21 cellular contexts compared by ENCODE assay signal in genomic region chr12:12646483-12647072, GRCh38. TPM values are rescaled to one million over a fixed set of nuclear protein-coding genes. Genes with fewer than 3 reads are reported as not detected.
DNase-seq lines count a peak whose midpoint lies in the region; ATAC-seq, FAIRE-seq and TF ChIP-seq lines count a peak whose summit lies in the region.
"Had no signal": no experiment of that assay in that cellular context is flagged by ENCODE, and none has a peak within 500 bp of the region (broad histone marks: within the 10 kb centered on the region; RNA-seq: fewer than 3 reads in every experiment).

No MANE protein-coding gene starts in this region.

- H3K9ac ChIP-seq in H1 (replicated peaks in 1 of 4; ENCODE audit: extremely low read depth in 1 of 4, low read depth in 3 of 4, low read length in 3 of 4): no peak overlapping the region

- CTCF ChIA-PET in H1 (lab: Charles Lee; ENCODE audit: partially characterized antibody): interaction anchor here (0.6 to 6.4 kb wide), 24 partner anchors 9 to 331 kb away, joined by 3 to 77 read pairs (median 6); partner anchors contain the start of gene DUSP16

- H2BK120ac ChIP-seq in H1 (replicated peaks; ENCODE audit: low read depth, low read length): no peak overlapping the region

- H3K14ac ChIP-seq in H1 (ENCODE audit: insufficient read length): no peak overlapping the region

- H3K27ac ChIP-seq in ACC112 (ENCODE audit: low read depth, low read length) (0 out of 2 replicates have a peak overlapping the region, but pooled peaks have one; percentile 8), H1 (ENCODE audit: low read depth, low read length) (no peak overlapping the region), foreskin keratinocyte (no peak overlapping the region)
- H3K27ac ChIP-seq: HL-60, RWPE1, thyroid gland had no signal

- POLR2A ChIA-PET in H1 (lab: Charles Lee; ENCODE audit: partially characterized antibody): interaction anchor here (1.3 to 1.8 kb wide), 3 partner anchors 16 to 35 kb away, joined by 3 to 5 read pairs (median 3); no protein-coding TSS in a partner anchor

- DNase-seq in GM12891 (ENCODE audit: insufficient read length, low spot score) (no peak), H1 (ENCODE audit: low read depth in 1 of 2, low spot score in 2 of 2) (no peak), foreskin keratinocyte (no peak), medulla oblongata (ENCODE audit: extremely low spot score) (no peak)
- DNase-seq: activated T-cell treated with anti-CD3 and anti-CD28 coated beads, Interleukin-2, amount 50 U/mL, for 4 hours; Kasumi-1; MV-4-11; natural killer cell; NCI-H1436 treated with DMSO at 0.1 percent for 48 hours; NCI-H446 treated with DMSO at 0.1 percent for 48 hours; occipital lobe; thyroid gland had no signal

- FAIRE-seq in GM12891 (lab: Jason Lieb, UNC) (peak; percentile 48), H1 (lab: Jason Lieb, UNC) (no peak)
- FAIRE-seq: endometrium, islet of Langerhans had no signal

- H3K23ac ChIP-seq in H1 (ENCODE audit: insufficient read length): no peak overlapping the region

- no peaks in the 10 kb centered on the region for H3K23me2 ChIP-seq in H1 (ENCODE audit: low read depth, low read length)

- no peaks in the 10 kb centered on the region for H3K27me3 ChIP-seq in ACC112 (ENCODE audit: insufficient read depth, low read length)
- H3K27me3 ChIP-seq in H1 (replicated peaks in 1 of 4; ENCODE audit: control insufficient read depth in 3 of 4, extremely low read depth in 1 of 4, insufficient read depth in 3 of 4, low read length in 3 of 4): no peaks in the 10 kb centered on the region
- H3K27me3 ChIP-seq in foreskin keratinocyte: no peaks in the 10 kb centered on the region
- H3K27me3 ChIP-seq: thyroid gland had no signal

- no peak overlapping the region for H4K5ac ChIP-seq in H1 (ENCODE audit: insufficient read length, low read depth, low read length)

- H3K4me3 ChIP-seq in ACC112 (ENCODE audit: low read depth, low read length) (no peak overlapping the region), H1 (ENCODE audit: extremely low read depth in 1 of 4, insufficient read depth in 2 of 4, low read depth in 3 of 4, low read length in 4 of 4) (no peak overlapping the region)
- H3K4me3 ChIP-seq: HAP-1, thyroid gland had no signal

- TF ChIP-seq POLR2A in GM12891 (IDR thresholded peaks at IDR 0.05; ENCODE audit: low read depth, low read length) (no peak), H1 (IDR thresholded peaks at IDR 0.05; ENCODE audit: control extremely low read depth in 1 of 2, low read depth in 2 of 2, low read length in 2 of 2) (no peak)

- peaks cover 24 to 29% of the 10 kb centered on the region in 2 experiments for H3K9me3 ChIP-seq in H1 (ENCODE audit: insufficient read depth in 2 of 2, low read depth in 1 of 2, low read length in 1 of 2)
- H3K9me3 ChIP-seq: thyroid gland had no signal

- TF ChIP-seq RAD21 in H1 (IDR thresholded peaks at IDR 0.05 in 1 of 2, conservative IDR thresholded peaks at IDR 0.05 in 1 of 2; ENCODE audit: low read depth in 2 of 2, low read length in 2 of 2): no peak

- WGBS in H1 (ENCODE audit: extremely low coverage in 1 of 2, insufficient coverage in 1 of 2, insufficient read length in 1 of 2, insufficient replicate concordance in 2 of 2, low coverage in 1 of 2, low lambda C conversion rate in 2 of 2, missing lambda C conversion rate in 1 of 2), 2 experiments: 95% methylated on average over 1 of the region's 1 CpG; no CpG with 5 or more reads in 1 of the 2 experiments

- H2BK12ac ChIP-seq in H1 (ENCODE audit: low read depth, low read length): no peak overlapping the region

- no peak overlapping the region for H4K8ac ChIP-seq in H1 (ENCODE audit: extremely low read depth, insufficient read depth, low read length)

- TF ChIP-seq EP300 in H1 (IDR thresholded peaks at IDR 0.05; ENCODE audit: borderline replicate concordance in 1 of 2, low read depth in 2 of 2, low read length in 2 of 2): no peak

- H2BK15ac ChIP-seq in H1 (ENCODE audit: low read length): no peak overlapping the region

- no peaks in the 10 kb centered on the region for H3K79me2 ChIP-seq in ACC112 (ENCODE audit: control insufficient read depth, insufficient read depth, low read length, unreplicated experiment)
- no peaks in the 10 kb centered on the region for H3K79me2 ChIP-seq in H1 (ENCODE audit: control insufficient read depth in 1 of 2, insufficient read depth in 2 of 2, low read length in 2 of 2)

- no peaks in the 10 kb centered on the region for H3K79me1 ChIP-seq in H1 (ENCODE audit: low read depth, low read length)

- H3K56ac ChIP-seq in H1 (replicated peaks; ENCODE audit: insufficient read length, low read depth, low read length): no peak overlapping the region

- no peak overlapping the region for H2AFZ ChIP-seq in ACC112 (ENCODE audit: low read length, unreplicated experiment)
- H2AFZ ChIP-seq in H1 (ENCODE audit: low read length): no peak overlapping the region

- H3K36me3 ChIP-seq in ACC112 (ENCODE audit: insufficient read depth, low read length) (peaks cover 6% of the 10 kb centered on the region), H1 (ENCODE audit: control insufficient read depth in 2 of 4, insufficient read depth in 4 of 4, low read length in 3 of 4) (peaks cover 0 to 13% (median 2%) of the 10 kb centered on the region in 4 experiments; a peak in 3 of 8 replicates)

- no peak for TF ChIP-seq CTCF in H1 (IDR thresholded peaks at IDR 0.05; ENCODE audit: control extremely low read depth in 1 of 3, insufficient read depth in 1 of 3, low read depth in 1 of 3, low read length in 3 of 3)
- TF ChIP-seq CTCF in foreskin keratinocyte (conservative IDR thresholded peaks at IDR 0.05): no peak

- ATAC-seq in HG02852 (IDR thresholded peaks at IDR 0.05; ENCODE audit: unreplicated experiment) (peak; percentile 47), GM19463 (IDR thresholded peaks at IDR 0.05; ENCODE audit: unreplicated experiment) (no peak), foreskin keratinocyte (no peak), GM19397 (IDR thresholded peaks at IDR 0.05; ENCODE audit: unreplicated experiment) (no peak)
- ATAC-seq: natural killer cell had no signal

- no peak overlapping the region for H3K4me2 ChIP-seq in H1 (ENCODE audit: insufficient read depth in 1 of 2, low read depth in 2 of 2, low read length in 2 of 2)

- peak overlapping the region; percentile 87; the same call in 1 of the 2 replicates for H2BK20ac ChIP-seq in H1 (ENCODE audit: low read length)

- no peak overlapping the region for H3K18ac ChIP-seq in H1 (ENCODE audit: extremely low read depth, low read length)

- H2BK5ac ChIP-seq in H1 (ENCODE audit: low read depth, low read length): no peak overlapping the region

- H4K91ac ChIP-seq in H1 (replicated peaks; ENCODE audit: insufficient read length, low read length): no peak overlapping the region

- H2AK5ac ChIP-seq in H1 (ENCODE audit: low read depth, low read length): 0 out of 2 replicates have a peak overlapping the region, but pooled peaks have one; percentile 20

- H4K20me1 ChIP-seq in H1 (replicated peaks in 1 of 2; ENCODE audit: control insufficient read depth in 1 of 2, insufficient read depth in 2 of 2, low read length in 2 of 2): no peaks in the 10 kb centered on the region

- peaks cover 17% of the 10 kb centered on the region for H3K4me1 ChIP-seq in ACC112 (ENCODE audit: control insufficient read depth, insufficient read depth, low read length, unreplicated experiment)
- peaks cover 0 to 19% (median 1%) of the 10 kb centered on the region in 4 experiments; a peak in 2 of 7 replicates for H3K4me1 ChIP-seq in H1 (replicated peaks in 1 of 4; ENCODE audit: control insufficient read depth in 3 of 4, insufficient read depth in 4 of 4, low read length in 3 of 4)
- no peaks in the 10 kb centered on the region for H3K4me1 ChIP-seq in foreskin keratinocyte
- H3K4me1 ChIP-seq: thyroid gland had no signal

- no peak overlapping the region for H3K4ac ChIP-seq in H1 (replicated peaks; ENCODE audit: insufficient read length, low read depth, low read length)

TF ChIP-seq in GM12891, 5 proteins besides CTCF, POLR2A, EP300 and RAD21:
- TF ChIP-seq POU2F2 (IDR thresholded peaks at IDR 0.05; ENCODE audit: low read depth, low read length): no peak
- TF ChIP-seq TAF1 (IDR thresholded peaks at IDR 0.05; ENCODE audit: low read depth, low read length): no peak
- no peak for TF ChIP-seq PAX5 (IDR thresholded peaks at IDR 0.05; ENCODE audit: insufficient read depth, low read length, severe bottlenecking)
TF ChIP-seq in GM12891: peak in this region for 0.

TF ChIP-seq in H1, 55 proteins besides CTCF, POLR2A, EP300 and RAD21 (continues in another document):
- TF ChIP-seq NRF1 (IDR thresholded peaks at IDR 0.05; ENCODE audit: low read depth, low read length) (no peak), YY1 (IDR thresholded peaks at IDR 0.05; ENCODE audit: low read depth, low read length) (no peak), JUND (IDR thresholded peaks at IDR 0.05; ENCODE audit: low read length) (no peak), CTBP2 (IDR thresholded peaks at IDR 0.05; ENCODE audit: borderline replicate concordance, insufficient read depth, insufficient read length, low read length) (no peak), SP1 (IDR thresholded peaks at IDR 0.05; ENCODE audit: low read depth, low read length) (no peak), CBX8 (IDR thresholded peaks at IDR 0.05; ENCODE audit: borderline replicate concordance, low read depth, low read length) (no peak)

RNA-seq across cellular contexts. Expression of gene CREBL2, which starts 34.9 kb away (rescaled TPM):
- 9.9 TPM for polyA plus RNA-seq in GM12891 (2012; ENCODE audit: low read depth, missing spikeins)
- total RNA-seq in H1 (2021; fragmentation: NEBNext Ultra II Directional; extraction: Animal tissue kit (Norgen Biotek cat#: 25700)): 16.2 and 18.3 TPM in 2 replicates
- 7.3 and 9.8 TPM in 2 replicates for polyA plus RNA-seq in H1 (2011; rRNA removed)
- 12.6 TPM for polyA plus RNA-seq in H1 (2011; cell fraction: cytosol; rRNA removed)
- polyA plus RNA-seq in H1 (2011; cell fraction: nucleus; rRNA removed): 4.3 TPM
- 9.6 to 13.3 TPM (median 9.8 TPM) in 4 replicates for polyA plus RNA-seq in H1 (2012, experiment 1 of 2)
- polyA plus RNA-seq in H1 (2012, experiment 2 of 2): 1.9 TPM
- polyA plus RNA-seq in H1 (2013, experiment 1 of 2): 11.1 TPM
- polyA plus RNA-seq in H1 (2013, experiment 2 of 2): 10.9 TPM
- 10.7 and 14.9 TPM in 2 replicates for polyA minus RNA-seq in H1 (2011; rRNA and poly(A)+ RNA removed)
- polyA minus RNA-seq in H1 (2011; cell fraction: cytosol; rRNA and poly(A)+ RNA removed): 8.5 TPM
- 7.5 TPM for polyA minus RNA-seq in H1 (2011; cell fraction: nucleus; rRNA and poly(A)+ RNA removed)
- total RNA-seq in foreskin keratinocyte: 17.5 and 17.8 TPM in 2 replicates
- 8.3 and 9.4 TPM in 2 replicates for polyA plus RNA-seq in foreskin keratinocyte

RNA-seq across cellular contexts. Expression of gene GPR19, which starts 49.4 kb away (rescaled TPM):
- 1.4 TPM for polyA plus RNA-seq in GM12891 (2012; ENCODE audit: low read depth, missing spikeins)
- total RNA-seq in H1 (2021; fragmentation: NEBNext Ultra II Directional; extraction: Animal tissue kit (Norgen Biotek cat#: 25700)): 17.1 and 19.1 TPM in 2 replicates
- polyA plus RNA-seq in H1 (2011; rRNA removed) (10.9 and 19.3 TPM in 2 replicates), foreskin keratinocyte (0.36 and 0.51 TPM in 2 replicates)
- 13.2 TPM for polyA plus RNA-seq in H1 (2011; cell fraction: cytosol; rRNA removed)
- 9.3 TPM for polyA plus RNA-seq in H1 (2011; cell fraction: nucleus; rRNA removed)
- 12.8 to 15.4 TPM (median 14.3 TPM) in 4 replicates for polyA plus RNA-seq in H1 (2012, experiment 1 of 2)
- 2.7 TPM for polyA plus RNA-seq in H1 (2012, experiment 2 of 2)
- polyA plus RNA-seq in H1 (2013, experiment 1 of 2): 20.5 TPM
- 21.2 TPM for polyA plus RNA-seq in H1 (2013, experiment 2 of 2)
- 27.4 and 30.6 TPM in 2 replicates for polyA minus RNA-seq in H1 (2011; rRNA and poly(A)+ RNA removed)
- 6.8 TPM for polyA minus RNA-seq in H1 (2011; cell fraction: cytosol; rRNA and poly(A)+ RNA removed)
- polyA minus RNA-seq in H1 (2011; cell fraction: nucleus; rRNA and poly(A)+ RNA removed): 21.1 TPM
- total RNA-seq in foreskin keratinocyte: 0.60 and 0.68 TPM in 2 replicates
- total RNA-seq: thyroid gland had no signal

Comparison
In these comparisons a context has a peak if more than half of its experiments do, and no peak if none do; other contexts are left out.
1. RNA of gene GPR19, which starts 49.4 kb away (total RNA-seq): 17.1 to 19.1 TPM in H1; 0.60 to 0.68 TPM in foreskin keratinocyte; every median in the first group is over 10 times any median in the second.